Comparison of ENCODE assay signal across 28 cellular contexts in the genomic region with DNA sequence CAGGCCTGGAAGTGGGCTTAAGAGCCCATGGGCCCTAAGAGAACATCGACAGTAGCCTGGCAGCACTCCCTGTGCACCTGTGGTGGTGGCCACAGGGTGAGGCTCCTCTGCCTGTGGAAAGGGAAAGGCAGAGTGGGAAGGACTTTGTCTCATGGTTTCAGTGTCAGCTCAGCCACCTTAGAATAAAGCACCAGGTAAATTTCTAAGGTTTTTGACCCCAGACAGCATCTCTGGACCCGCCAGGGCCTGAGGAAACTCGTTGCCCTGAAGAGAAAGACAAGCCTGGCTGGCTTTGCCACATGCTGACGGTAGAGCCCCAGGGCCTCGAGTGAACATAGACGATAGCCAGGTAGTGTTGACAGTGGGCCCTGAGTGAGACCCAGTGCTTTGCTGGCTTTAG. TPM values are rescaled to one million over a fixed set of nuclear protein-coding genes. Genes with fewer than 3 reads are reported as not detected.
"Had no signal": no experiment of that assay in that cellular context is flagged by ENCODE, and none has a peak within 500 bp of the region (broad histone marks: within the 10 kb centered on the region; RNA-seq: fewer than 3 reads in every experiment).

No MANE protein-coding gene starts in this region.

- H3K4me3 Mint-ChIP-seq: activated CD4-positive, alpha-beta T cell treated with anti-CD3 and anti-CD28 coated beads for 36 hours; activated naive CD4-positive, alpha-beta T cell treated with anti-CD3 and anti-CD28 coated beads, Interleukin-2, amount 50 U/mL, for 24 hours; activated T-cell treated with anti-CD3 and anti-CD28 coated beads, Interleukin-2, amount 50 U/mL, for 72 hours; brain; central memory CD8-positive, alpha-beta T cell had no signal

- H3K4me3 ChIP-seq: K562 had no signal

- H3K27ac Mint-ChIP-seq: activated CD4-positive, alpha-beta T cell treated with anti-CD3 and anti-CD28 coated beads for 36 hours; activated naive CD4-positive, alpha-beta T cell treated with anti-CD3 and anti-CD28 coated beads, Interleukin-2, amount 50 U/mL, for 24 hours; activated T-cell treated with anti-CD3 and anti-CD28 coated beads, Interleukin-2, amount 50 U/mL, for 72 hours; activated T-helper 2 cell treated with anti-CD3 and anti-CD28 coated beads, Interferon-gamma antibody, Interleukin-2, Interleukin-4, amounts not matched to agents 10 μg/mL and 5 μg/mL and 100 μg/mL, durations not matched to agents 14 hours and 24 hours and 36 hours; brain had no signal

- H3K27me3 Mint-ChIP-seq: activated CD4-positive, alpha-beta T cell treated with anti-CD3 and anti-CD28 coated beads for 36 hours; activated naive CD4-positive, alpha-beta T cell treated with anti-CD3 and anti-CD28 coated beads, Interleukin-2, amount 50 U/mL, for 24 hours had no signal

- H3K9me3 Mint-ChIP-seq: activated naive CD4-positive, alpha-beta T cell treated with anti-CD3 and anti-CD28 coated beads, Interleukin-2, amount 50 U/mL, for 24 hours; activated T-cell treated with anti-CD3 and anti-CD28 coated beads, Interleukin-2, amount 50 U/mL, for 72 hours; activated T-helper 2 cell treated with anti-CD3 and anti-CD28 coated beads, Interferon-gamma antibody, Interleukin-2, Interleukin-4, amounts not matched to agents 10 μg/mL and 5 μg/mL and 100 μg/mL, durations not matched to agents 14 hours and 24 hours and 36 hours; central memory CD8-positive, alpha-beta T cell had no signal

- H3K36me3 Mint-ChIP-seq: brain had no signal

- DNase-seq: activated CD4-positive, alpha-beta T cell treated with anti-CD3 and anti-CD28 coated beads for 36 hours; activated CD4-positive, alpha-beta T cell treated with anti-CD3 and anti-CD28 coated beads, Interleukin-2, amount 50 U/mL, for 1 hour; activated CD8-positive, alpha-beta memory T cell treated with anti-CD3 and anti-CD28 coated beads for 24 hours; activated naive CD4-positive, alpha-beta T cell; activated T-cell treated with anti-CD3 and anti-CD28 coated beads, Interleukin-2, amount 50 U/mL, for 72 hours; amygdala; Karpas-422; MM.1S; NCI-H1105; NCI-H1436; NCI-H1694 treated with DMSO at 0.1 percent for 48 hours; NCI-H2029 treated with DMSO at 0.1 percent for 48 hours; NCI-H345; NCI-H510A; NCI-H69; NK-92 treated with Interleukin-12 subunit alpha and Interleukin-12 subunit beta, amount 100 ng/mL, for 24 hours; SHP77 treated with DMSO at 0.1 percent for 48 hours; T-helper 2 cell; T1000 had no signal

- H3K27ac ChIP-seq: VCaP had no signal

- FAIRE-seq: astrocyte, K562, RCC 7860 had no signal

- ATAC-seq: activated CD4-positive, alpha-beta T cell treated with anti-CD3 and anti-CD28 coated beads for 36 hours; activated T-cell treated with anti-CD3 and anti-CD28 coated beads, Interleukin-2, amount 50 U/mL, for 72 hours; K562 had no signal

RNA-seq across cellular contexts. Expression of a gene that starts 22.1 kb away (rescaled TPM):
- total RNA-seq: activated CD4-positive, alpha-beta T cell treated with anti-CD3 and anti-CD28 coated beads for 36 hours; activated T-helper 2 cell treated with anti-CD3 and anti-CD28 coated beads, Interferon-gamma antibody, Interleukin-2, Interleukin-4, amounts not matched to agents 10 μg/mL and 5 μg/mL and 100 μg/mL, durations not matched to agents 14 hours and 24 hours and 36 hours; K562; SK-MEL-5 had no signal
- polyA plus RNA-seq: K562 had no signal
